Comparison of ENCODE assay signal across 8 cellular contexts in the genomic region with DNA sequence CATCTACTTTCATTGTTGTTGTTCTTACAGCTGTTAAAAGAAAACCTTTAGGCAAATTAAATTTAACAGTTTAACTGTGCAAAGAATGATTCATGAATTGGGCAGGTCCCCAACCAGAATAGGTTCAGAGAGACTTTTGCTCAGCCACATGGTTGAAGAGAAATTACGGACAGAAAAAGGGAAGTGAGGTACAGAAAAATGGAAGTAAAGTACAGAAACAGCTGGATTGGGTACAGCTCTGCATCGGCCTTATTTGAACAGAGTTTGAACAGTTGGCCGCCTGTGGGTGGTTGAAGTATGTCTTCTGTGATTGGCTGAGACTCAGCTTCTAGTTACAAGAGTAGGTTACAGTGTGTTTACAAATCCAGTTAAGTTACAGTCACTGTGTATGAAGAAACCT.
DNase-seq lines count a peak whose midpoint lies in the region; ATAC-seq and TF ChIP-seq lines count a peak whose summit lies in the region.

No MANE protein-coding gene starts in this region.

- H3K9me3 Mint-ChIP-seq in endothelial cell (ENCODE audit: unreplicated experiment), result no peaks in the 10 kb centered on the region

- H3K9ac ChIP-seq in adipocyte (ENCODE audit: low read length), result peak overlapping the region; percentile 76

- ATAC-seq in GM19328 (IDR thresholded peaks at IDR 0.05; ENCODE audit: unreplicated experiment), result peak; percentile 49
- ATAC-seq in HG03135 (IDR thresholded peaks at IDR 0.05; ENCODE audit: unreplicated experiment), result peak; percentile 84
- ATAC-seq in psoas muscle, result peak; percentile 91 to 96 (median 94)

- intact Hi-C loops in psoas muscle (cut with DNase I), result no loop called here

- H3K4me1 ChIP-seq in adipocyte (ENCODE audit: control insufficient read depth, insufficient read depth, low read length), result peaks cover 23% of the 10 kb centered on the region
- H3K4me1 ChIP-seq in psoas muscle, result peaks cover 38% of the 10 kb centered on the region

- DNase-seq in adipocyte (ENCODE audit: low read depth) (no peak), psoas muscle (peak in 1 of 2 donors; percentile 29), endothelial cell (ENCODE audit: low spot score) (no peak), iPS-NIHi7 (ENCODE audit: extremely low spot score) (no peak)
- no peak for DNase-seq in activated CD4-positive, alpha-beta T cell treated with anti-CD3 and anti-CD28 coated beads, Interleukin-2, amount 50 U/mL, for 4 hours
- no peak for DNase-seq in activated CD4-positive, CD25-positive, alpha-beta regulatory T cell treated with anti-CD3 and anti-CD28 coated beads, Interleukin-2, amount 50 U/mL, for 72 hours

- H3K4me1 Mint-ChIP-seq in endothelial cell (ENCODE audit: unreplicated experiment), result peaks cover 8% of the 10 kb centered on the region

- H3K9me3 ChIP-seq in adipocyte (ENCODE audit: control insufficient read depth, low read length), result no peaks in the 10 kb centered on the region
- no peaks in the 10 kb centered on the region for H3K9me3 ChIP-seq in psoas muscle

- H3K36me3 ChIP-seq in adipocyte (ENCODE audit: control insufficient read depth, insufficient read depth, low read length, severe bottlenecking) (no peaks in the 10 kb centered on the region), psoas muscle (ENCODE audit: insufficient read depth in 1 of 2, low read depth in 1 of 2) (no peaks in the 10 kb centered on the region)

- no peaks in the 10 kb centered on the region for H3K27me3 ChIP-seq in adipocyte (replicated peaks; ENCODE audit: control insufficient read depth, insufficient read depth, low read length)
- H3K27me3 ChIP-seq in psoas muscle (ENCODE audit: insufficient read depth in 3 of 3, low read length in 2 of 3), result no peaks in the 10 kb centered on the region

- H3K27ac Mint-ChIP-seq in endothelial cell (ENCODE audit: unreplicated experiment), result no peak overlapping the region

- H3K36me3 Mint-ChIP-seq in endothelial cell (ENCODE audit: low read depth, unreplicated experiment), result peaks cover 5% of the 10 kb centered on the region

- H3K4me3 ChIP-seq in adipocyte (ENCODE audit: low read length), result peak overlapping the region; percentile 65
- peak overlapping the region; percentile 29 for H3K4me3 ChIP-seq in psoas muscle

- peak overlapping the region; percentile 69 for H3K27ac ChIP-seq in psoas muscle

- H3K27me3 Mint-ChIP-seq in endothelial cell (ENCODE audit: unreplicated experiment), result no peaks in the 10 kb centered on the region

- H3K4me3 Mint-ChIP-seq in endothelial cell (ENCODE audit: unreplicated experiment), result no peak overlapping the region

- WGBS in psoas muscle, 3 donors, result 20 to 47% (median 29%) methylated on average over 3 of the region's 3 CpGs

- no peak for TF ChIP-seq CTCF in psoas muscle (IDR thresholded peaks at IDR 0.05)
- no peak for TF ChIP-seq CTCF in endothelial cell (IDR thresholded peaks at IDR 0.05; ENCODE audit: unreplicated experiment)
